ENCODE assay signal across 1 cellular context in the genomic region with DNA sequence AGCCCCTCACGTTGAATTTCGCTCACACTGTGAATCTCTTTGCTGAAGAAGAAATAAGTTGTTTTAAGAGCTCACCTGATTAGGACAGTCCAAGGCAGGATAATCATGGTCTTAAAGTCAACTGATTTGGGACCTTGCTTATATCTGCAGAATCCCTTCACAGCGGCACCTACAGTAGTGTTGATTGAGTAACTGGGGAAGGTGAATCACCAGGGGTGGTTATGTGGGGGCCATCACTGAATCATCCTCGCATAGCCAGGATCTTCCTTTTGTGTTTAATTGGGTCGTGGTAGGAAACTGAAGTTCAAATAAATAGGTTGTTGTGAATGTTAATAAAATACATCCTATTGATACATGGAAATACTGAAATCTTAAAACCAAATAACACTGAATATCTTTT.
TF ChIP-seq lines count a peak whose summit lies in the region.

No MANE protein-coding gene starts in this region.

TF ChIP-seq in GM23338, 12 proteins besides CTCF, POLR2A, EP300 and RAD21 (continued from another document):
- TF ChIP-seq, protein P1, sequence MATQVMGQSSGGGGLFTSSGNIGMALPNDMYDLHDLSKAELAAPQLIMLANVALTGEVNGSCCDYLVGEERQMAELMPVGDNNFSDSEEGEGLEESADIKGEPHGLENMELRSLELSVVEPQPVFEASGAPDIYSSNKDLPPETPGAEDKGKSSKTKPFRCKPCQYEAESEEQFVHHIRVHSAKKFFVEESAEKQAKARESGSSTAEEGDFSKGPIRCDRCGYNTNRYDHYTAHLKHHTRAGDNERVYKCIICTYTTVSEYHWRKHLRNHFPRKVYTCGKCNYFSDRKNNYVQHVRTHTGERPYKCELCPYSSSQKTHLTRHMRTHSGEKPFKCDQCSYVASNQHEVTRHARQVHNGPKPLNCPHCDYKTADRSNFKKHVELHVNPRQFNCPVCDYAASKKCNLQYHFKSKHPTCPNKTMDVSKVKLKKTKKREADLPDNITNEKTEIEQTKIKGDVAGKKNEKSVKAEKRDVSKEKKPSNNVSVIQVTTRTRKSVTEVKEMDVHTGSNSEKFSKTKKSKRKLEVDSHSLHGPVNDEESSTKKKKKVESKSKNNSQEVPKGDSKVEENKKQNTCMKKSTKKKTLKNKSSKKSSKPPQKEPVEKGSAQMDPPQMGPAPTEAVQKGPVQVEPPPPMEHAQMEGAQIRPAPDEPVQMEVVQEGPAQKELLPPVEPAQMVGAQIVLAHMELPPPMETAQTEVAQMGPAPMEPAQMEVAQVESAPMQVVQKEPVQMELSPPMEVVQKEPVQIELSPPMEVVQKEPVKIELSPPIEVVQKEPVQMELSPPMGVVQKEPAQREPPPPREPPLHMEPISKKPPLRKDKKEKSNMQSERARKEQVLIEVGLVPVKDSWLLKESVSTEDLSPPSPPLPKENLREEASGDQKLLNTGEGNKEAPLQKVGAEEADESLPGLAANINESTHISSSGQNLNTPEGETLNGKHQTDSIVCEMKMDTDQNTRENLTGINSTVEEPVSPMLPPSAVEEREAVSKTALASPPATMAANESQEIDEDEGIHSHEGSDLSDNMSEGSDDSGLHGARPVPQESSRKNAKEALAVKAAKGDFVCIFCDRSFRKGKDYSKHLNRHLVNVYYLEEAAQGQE (IDR thresholded peaks at IDR 0.05; ENCODE audit: unreplicated experiment), result no peak
- TF ChIP-seq EZH2phosphoT487 (IDR thresholded peaks at IDR 0.05; ENCODE audit: unreplicated experiment) (no peak), ZNF114 (CRISPR knock-in tag; IDR thresholded peaks at IDR 0.05) (no peak), POLR2AphosphoS5 (IDR thresholded peaks at IDR 0.05; ENCODE audit: low read depth) (no peak)
- TF ChIP-seq, protein P2, sequence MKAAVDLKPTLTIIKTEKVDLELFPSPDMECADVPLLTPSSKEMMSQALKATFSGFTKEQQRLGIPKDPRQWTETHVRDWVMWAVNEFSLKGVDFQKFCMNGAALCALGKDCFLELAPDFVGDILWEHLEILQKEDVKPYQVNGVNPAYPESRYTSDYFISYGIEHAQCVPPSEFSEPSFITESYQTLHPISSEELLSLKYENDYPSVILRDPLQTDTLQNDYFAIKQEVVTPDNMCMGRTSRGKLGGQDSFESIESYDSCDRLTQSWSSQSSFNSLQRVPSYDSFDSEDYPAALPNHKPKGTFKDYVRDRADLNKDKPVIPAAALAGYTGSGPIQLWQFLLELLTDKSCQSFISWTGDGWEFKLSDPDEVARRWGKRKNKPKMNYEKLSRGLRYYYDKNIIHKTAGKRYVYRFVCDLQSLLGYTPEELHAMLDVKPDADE (IDR thresholded peaks at IDR 0.05), result no peak
- TF ChIP-seq, protein P3, sequence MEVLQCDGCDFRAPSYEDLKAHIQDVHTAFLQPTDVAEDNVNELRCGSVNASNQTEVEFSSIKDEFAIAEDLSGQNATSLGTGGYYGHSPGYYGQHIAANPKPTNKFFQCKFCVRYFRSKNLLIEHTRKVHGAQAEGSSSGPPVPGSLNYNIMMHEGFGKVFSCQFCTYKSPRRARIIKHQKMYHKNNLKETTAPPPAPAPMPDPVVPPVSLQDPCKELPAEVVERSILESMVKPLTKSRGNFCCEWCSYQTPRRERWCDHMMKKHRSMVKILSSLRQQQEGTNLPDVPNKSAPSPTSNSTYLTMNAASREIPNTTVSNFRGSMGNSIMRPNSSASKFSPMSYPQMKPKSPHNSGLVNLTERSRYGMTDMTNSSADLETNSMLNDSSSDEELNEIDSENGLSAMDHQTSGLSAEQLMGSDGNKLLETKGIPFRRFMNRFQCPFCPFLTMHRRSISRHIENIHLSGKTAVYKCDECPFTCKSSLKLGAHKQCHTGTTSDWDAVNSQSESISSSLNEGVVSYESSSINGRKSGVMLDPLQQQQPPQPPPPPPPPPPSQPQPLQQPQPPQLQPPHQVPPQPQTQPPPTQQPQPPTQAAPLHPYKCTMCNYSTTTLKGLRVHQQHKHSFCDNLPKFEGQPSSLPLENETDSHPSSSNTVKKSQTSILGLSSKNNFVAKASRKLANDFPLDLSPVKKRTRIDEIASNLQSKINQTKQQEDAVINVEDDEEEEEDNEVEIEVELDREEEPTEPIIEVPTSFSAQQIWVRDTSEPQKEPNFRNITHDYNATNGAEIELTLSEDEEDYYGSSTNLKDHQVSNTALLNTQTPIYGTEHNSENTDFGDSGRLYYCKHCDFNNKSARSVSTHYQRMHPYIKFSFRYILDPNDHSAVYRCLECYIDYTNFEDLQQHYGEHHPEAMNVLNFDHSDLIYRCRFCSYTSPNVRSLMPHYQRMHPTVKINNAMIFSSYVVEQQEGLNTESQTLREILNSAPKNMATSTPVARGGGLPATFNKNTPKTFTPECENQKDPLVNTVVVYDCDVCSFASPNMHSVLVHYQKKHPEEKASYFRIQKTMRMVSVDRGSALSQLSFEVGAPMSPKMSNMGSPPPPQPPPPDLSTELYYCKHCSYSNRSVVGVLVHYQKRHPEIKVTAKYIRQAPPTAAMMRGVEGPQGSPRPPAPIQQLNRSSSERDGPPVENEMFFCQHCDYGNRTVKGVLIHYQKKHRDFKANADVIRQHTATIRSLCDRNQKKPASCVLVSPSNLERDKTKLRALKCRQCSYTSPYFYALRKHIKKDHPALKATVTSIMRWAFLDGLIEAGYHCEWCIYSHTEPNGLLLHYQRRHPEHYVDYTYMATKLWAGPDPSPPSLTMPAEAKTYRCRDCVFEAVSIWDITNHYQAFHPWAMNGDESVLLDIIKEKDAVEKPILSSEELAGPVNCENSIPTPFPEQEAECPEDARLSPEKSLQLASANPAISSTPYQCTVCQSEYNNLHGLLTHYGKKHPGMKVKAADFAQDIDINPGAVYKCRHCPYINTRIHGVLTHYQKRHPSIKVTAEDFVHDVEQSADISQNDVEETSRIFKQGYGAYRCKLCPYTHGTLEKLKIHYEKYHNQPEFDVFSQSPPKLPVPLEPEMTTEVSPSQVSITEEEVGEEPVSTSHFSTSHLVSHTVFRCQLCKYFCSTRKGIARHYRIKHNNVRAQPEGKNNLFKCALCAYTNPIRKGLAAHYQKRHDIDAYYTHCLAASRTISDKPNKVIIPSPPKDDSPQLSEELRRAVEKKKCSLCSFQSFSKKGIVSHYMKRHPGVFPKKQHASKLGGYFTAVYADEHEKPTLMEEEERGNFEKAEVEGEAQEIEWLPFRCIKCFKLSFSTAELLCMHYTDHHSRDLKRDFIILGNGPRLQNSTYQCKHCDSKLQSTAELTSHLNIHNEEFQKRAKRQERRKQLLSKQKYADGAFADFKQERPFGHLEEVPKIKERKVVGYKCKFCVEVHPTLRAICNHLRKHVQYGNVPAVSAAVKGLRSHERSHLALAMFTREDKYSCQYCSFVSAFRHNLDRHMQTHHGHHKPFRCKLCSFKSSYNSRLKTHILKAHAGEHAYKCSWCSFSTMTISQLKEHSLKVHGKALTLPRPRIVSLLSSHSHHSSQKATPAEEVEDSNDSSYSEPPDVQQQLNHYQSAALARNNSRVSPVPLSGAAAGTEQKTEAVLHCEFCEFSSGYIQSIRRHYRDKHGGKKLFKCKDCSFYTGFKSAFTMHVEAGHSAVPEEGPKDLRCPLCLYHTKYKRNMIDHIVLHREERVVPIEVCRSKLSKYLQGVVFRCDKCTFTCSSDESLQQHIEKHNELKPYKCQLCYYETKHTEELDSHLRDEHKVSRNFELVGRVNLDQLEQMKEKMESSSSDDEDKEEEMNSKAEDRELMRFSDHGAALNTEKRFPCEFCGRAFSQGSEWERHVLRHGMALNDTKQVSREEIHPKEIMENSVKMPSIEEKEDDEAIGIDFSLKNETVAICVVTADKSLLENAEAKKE (CRISPR knock-in tag; IDR thresholded peaks at IDR 0.05), result no peak
